18 cellular contexts compared by ENCODE assay signal in genomic region chr2:72292433-72292832, GRCh38.
A peak's percentile ranks its signal among the peaks of the same experiment; 100 is the strongest.
DNase-seq lines count a peak whose midpoint lies in the region; ATAC-seq, FAIRE-seq and TF ChIP-seq lines count a peak whose summit lies in the region.
"Had no signal": no experiment of that assay in that cellular context is flagged by ENCODE, and none has a peak within 500 bp of the region (broad histone marks: within the 10 kb centered on the region; RNA-seq: fewer than 3 reads in every experiment).

No MANE protein-coding gene starts in this region.

- H3K36me3 ChIP-seq in IMR-90 (ENCODE audit: control insufficient read depth, insufficient read depth, low read length) = no peaks in the 10 kb centered on the region
- H3K36me3 ChIP-seq in K562 (ENCODE audit: control insufficient read depth, insufficient read depth, low read length) = no peaks in the 10 kb centered on the region
- no peaks in the 10 kb centered on the region for H3K36me3 ChIP-seq in CD8-positive, alpha-beta memory T cell (ENCODE audit: insufficient read depth, low read length)
- H3K36me3 ChIP-seq: BLaER1 treated with 17β-estradiol and CSF1 and Interleukin-3, amounts not matched to agents 10 nM and 100 nM had no signal

- intact Hi-C loops in IMR-90 (cut with micrococcal nuclease) = no loop called here
- intact Hi-C loops in K562 (cut with micrococcal nuclease) = no loop called here

- no CpG with 5 or more reads among the region's 1 CpG for WGBS in IMR-90 (ENCODE audit: extremely low coverage in 2 of 2, insufficient read length in 1 of 2), 2 experiments
- 5% methylated on average over 1 of the region's 1 CpG for WGBS in K562 (ENCODE audit: insufficient coverage, low coverage, missing lambda C conversion rate)

- H3K56ac ChIP-seq in IMR-90 (ENCODE audit: extremely low read depth, insufficient read depth, low read length) = no peak overlapping the region

- no peak overlapping the region for H3K27ac Mint-ChIP-seq in CD8-positive, alpha-beta memory T cell
- no peak overlapping the region for H3K27ac Mint-ChIP-seq in T-helper 17 cell
- H3K27ac Mint-ChIP-seq: CD4-positive, CD25-positive, alpha-beta regulatory T cell; H9 had no signal

- H3K4me2 ChIP-seq in IMR-90 (ENCODE audit: low read depth, low read length) (no peak overlapping the region), K562 (ENCODE audit: insufficient read depth, low read length) (no peak overlapping the region)
- H3K4me2 ChIP-seq: BLaER1 treated with 17β-estradiol and CSF1 and Interleukin-3, amounts not matched to agents 10 nM and 100 nM had no signal

- peaks cover 0 to 12% (median 1%) of the 10 kb centered on the region in 5 donors for H3K9me3 Mint-ChIP-seq in CD8-positive, alpha-beta memory T cell
- H3K9me3 Mint-ChIP-seq: H9 had no signal

- no peak overlapping the region for H3K4me3 Mint-ChIP-seq in CD8-positive, alpha-beta memory T cell
- H3K4me3 Mint-ChIP-seq in T-helper 17 cell = no peak overlapping the region
- H3K4me3 Mint-ChIP-seq: CD4-positive, CD25-positive, alpha-beta regulatory T cell; H9 had no signal

- DNase-seq in IMR-90 (peak; percentile 5), K562 (ENCODE audit: extremely low read depth in 1 of 4, low spot score in 3 of 4) (no peak), epithelial cell of esophagus (ENCODE audit: low read depth) (peak; percentile 14), foreskin keratinocyte (peak; percentile 20 to 25), NCI-H345 treated with DMSO at 0.1 percent for 48 hours (lab: John Stamatoyannopoulos, UW; ENCODE audit: unreplicated experiment) (no peak), T-helper 17 cell (no peak)
- DNase-seq in CD8-positive, alpha-beta memory T cell = no peak
- DNase-seq: ACHN; CD4-positive, CD25-positive, alpha-beta regulatory T cell; DMS79 treated with DMSO at 0.1 percent for 48 hours; EL; GOT3; H9 had no signal

- H3K4me3 ChIP-seq in IMR-90 (ENCODE audit: insufficient read depth, low read depth, low read length) = no peak overlapping the region
- H3K4me3 ChIP-seq in K562 = no peak overlapping the region
- H3K4me3 ChIP-seq in epithelial cell of esophagus (ENCODE audit: low read length) = no peak overlapping the region
- H3K4me3 ChIP-seq in CD8-positive, alpha-beta memory T cell (ENCODE audit: low read length) = no peak overlapping the region
- H3K4me3 ChIP-seq: BLaER1 treated with 17β-estradiol and CSF1 and Interleukin-3, amounts not matched to agents 10 nM and 100 nM had no signal

- H2BK15ac ChIP-seq in IMR-90 (ENCODE audit: low read depth, low read length) = no peak overlapping the region

- H4K91ac ChIP-seq in IMR-90 (ENCODE audit: insufficient read depth, low read depth, low read length) = no peak overlapping the region

- H2BK120ac ChIP-seq in IMR-90 (ENCODE audit: low read depth, low read length) = no peak overlapping the region

- TF ChIP-seq RAD21 in IMR-90 (IDR thresholded peaks at IDR 0.05; ENCODE audit: low read length) (no peak), K562 (CRISPR knock-in tag; conservative IDR thresholded peaks at IDR 0.05 in 1 of 2, IDR thresholded peaks at IDR 0.05 in 1 of 2) (no peak)

- TF ChIP-seq CTCF in IMR-90 (conservative IDR thresholded peaks at IDR 0.05; ENCODE audit: low read depth, low read length) = no peak
- TF ChIP-seq CTCF in K562 (IDR thresholded peaks at IDR 0.05 in 2 of 3, conservative IDR thresholded peaks at IDR 0.05 in 1 of 3; ENCODE audit: insufficient read depth in 2 of 3, low read depth in 1 of 3, low read length in 3 of 3) = no peak
- no peak for TF ChIP-seq CTCF in epithelial cell of esophagus (IDR thresholded peaks at IDR 0.05; ENCODE audit: insufficient read depth, low read depth, low read length, missing control alignments)
- no peak for TF ChIP-seq CTCF in foreskin keratinocyte (conservative IDR thresholded peaks at IDR 0.05)

- H3K14ac ChIP-seq in IMR-90 (replicated peaks; ENCODE audit: low read depth, low read length) = no peak overlapping the region

- TF ChIP-seq POLR2A in IMR-90 (IDR thresholded peaks at IDR 0.05; ENCODE audit: low read depth, low read length) (no peak), K562 (conservative IDR thresholded peaks at IDR 0.05) (no peak)

- no TSS peak for BruUV-seq in IMR-90 (replicated peaks; lab: Mats Ljungman, UMichigan)
- no TSS peak for BruUV-seq in K562 (replicated peaks; lab: Mats Ljungman, UMichigan)

- no peak overlapping the region for H2AFZ ChIP-seq in IMR-90 (replicated peaks; ENCODE audit: low read length, poor library complexity)
- H2AFZ ChIP-seq in K562 (ENCODE audit: low read depth, low read length) = no peak overlapping the region

- POLR2A ChIA-PET in IMR-90 (lab: Charles Lee; ENCODE audit: unreplicated experiment) = no interaction called here
- POLR2A ChIA-PET in K562 (lab: Yijun Ruan, JAX) = no interaction called here
- POLR2A ChIA-PET in CD8-positive, alpha-beta memory T cell (lab: Charles Lee) = no interaction called here

- no peaks in the 10 kb centered on the region for H3K79me1 ChIP-seq in IMR-90 (ENCODE audit: low read depth in 1 of 2, low read length in 2 of 2)

- H3K79me2 ChIP-seq in K562 (ENCODE audit: control insufficient read depth, insufficient read depth, low read length) = no peaks in the 10 kb centered on the region

- in situ Hi-C loops in IMR-90 (cut with MboI; ENCODE audit: low sequenced_read_pairs) = no loop called here
- in situ Hi-C loops in K562 (cut with MboI) = no loop called here

- H3K9ac ChIP-seq in IMR-90 (ENCODE audit: low read depth, low read length) (no peak overlapping the region), K562 (ENCODE audit: insufficient read depth in 1 of 2, low read depth in 2 of 2, low read length in 2 of 2) (no peak overlapping the region)
- H3K9ac ChIP-seq: BLaER1 treated with 17β-estradiol and CSF1 and Interleukin-3, amounts not matched to agents 10 nM and 100 nM had no signal

- H3K4me1 ChIP-seq in IMR-90 (ENCODE audit: control insufficient read depth, insufficient read depth, low read length) (no peaks in the 10 kb centered on the region), K562 (replicated peaks in 1 of 2; ENCODE audit: control insufficient read depth in 2 of 2, insufficient read depth in 2 of 2, low read length in 2 of 2) (no peaks in the 10 kb centered on the region), foreskin keratinocyte (no peaks in the 10 kb centered on the region)
- H3K4me1 ChIP-seq in CD8-positive, alpha-beta memory T cell (ENCODE audit: insufficient read depth, low read length) = no peaks in the 10 kb centered on the region

- H2BK5ac ChIP-seq in IMR-90 (ENCODE audit: low read depth, low read length, poor library complexity, severe bottlenecking) = no peak overlapping the region

- no peaks in the 10 kb centered on the region for H3K36me3 Mint-ChIP-seq in CD8-positive, alpha-beta memory T cell
- H3K36me3 Mint-ChIP-seq in T-helper 17 cell (ENCODE audit: low read depth) = no peaks in the 10 kb centered on the region
- H3K36me3 Mint-ChIP-seq: CD4-positive, CD25-positive, alpha-beta regulatory T cell had no signal

- H3K9me3 ChIP-seq in IMR-90 (ENCODE audit: control insufficient read depth, insufficient read depth, low read length) = no peaks in the 10 kb centered on the region
- H3K9me3 ChIP-seq in K562 (replicated peaks; ENCODE audit: control insufficient read depth, insufficient read depth, low read depth, low read length) = no peaks in the 10 kb centered on the region
- H3K9me3 ChIP-seq in CD8-positive, alpha-beta memory T cell (ENCODE audit: low read length) = no peaks in the 10 kb centered on the region
- H3K9me3 ChIP-seq in T-helper 17 cell (ENCODE audit: control insufficient read depth, low read length, poor library complexity, severe bottlenecking) = no peaks in the 10 kb centered on the region
- H3K9me3 ChIP-seq: BLaER1 treated with 17β-estradiol and CSF1 and Interleukin-3, amounts not matched to agents 10 nM and 100 nM had no signal

- no peaks in the 10 kb centered on the region for H3K4me1 Mint-ChIP-seq in CD8-positive, alpha-beta memory T cell
- H3K4me1 Mint-ChIP-seq in T-helper 17 cell = peaks cover 2% of the 10 kb centered on the region
- H3K4me1 Mint-ChIP-seq: CD4-positive, CD25-positive, alpha-beta regulatory T cell had no signal

- no peak overlapping the region for H3K18ac ChIP-seq in IMR-90 (ENCODE audit: low read depth, low read length)

- no peak for FAIRE-seq in K562 (lab: Jason Lieb, UNC)
- FAIRE-seq: G401.6, GM12891 had no signal

- H3K4ac ChIP-seq in IMR-90 (ENCODE audit: low read depth, low read length) = no peak overlapping the region

- H3K27me3 Mint-ChIP-seq in CD8-positive, alpha-beta memory T cell = no peaks in the 10 kb centered on the region
- H3K27me3 Mint-ChIP-seq in T-helper 17 cell = no peaks in the 10 kb centered on the region
- H3K27me3 Mint-ChIP-seq: CD4-positive, CD25-positive, alpha-beta regulatory T cell had no signal

- ATAC-seq in IMR-90 (ENCODE audit: low read depth) = no peak
- no peak for ATAC-seq in K562
- ATAC-seq in foreskin keratinocyte = no peak
- ATAC-seq in GM21619 (IDR thresholded peaks at IDR 0.05; ENCODE audit: unreplicated experiment) = no peak
- ATAC-seq in T-helper 17 cell = no peak

- no peak overlapping the region for H2AK5ac ChIP-seq in IMR-90 (ENCODE audit: low read depth, low read length)

- no peak for TF ChIP-seq EP300 in K562 (IDR thresholded peaks at IDR 0.05; ENCODE audit: low read length)

- H4K5ac ChIP-seq in IMR-90 (ENCODE audit: low read depth, low read length) = no peak overlapping the region

- dilution Hi-C loops in IMR-90 (cut with HindIII; ENCODE audit: low sequenced_read_pairs, unreplicated experiment) = no loop called here

- H2BK20ac ChIP-seq in IMR-90 (ENCODE audit: low read depth, low read length) = no peak overlapping the region

- H2AK9ac ChIP-seq in IMR-90 (replicated peaks; ENCODE audit: low read depth, low read length, poor library complexity) = no peak overlapping the region

- H3K27me3 ChIP-seq in IMR-90 (ENCODE audit: control insufficient read depth, insufficient read depth, low read length) (no peaks in the 10 kb centered on the region), K562 (ENCODE audit: control insufficient read depth in 2 of 2, insufficient read depth in 2 of 2, low read length in 2 of 2) (no peaks in the 10 kb centered on the region), foreskin keratinocyte (no peaks in the 10 kb centered on the region)
- H3K27me3 ChIP-seq in CD8-positive, alpha-beta memory T cell (ENCODE audit: insufficient read depth, low read length, poor library complexity, severe bottlenecking) = no peaks in the 10 kb centered on the region
- H3K27me3 ChIP-seq: BLaER1 treated with 17β-estradiol and CSF1 and Interleukin-3, amounts not matched to agents 10 nM and 100 nM had no signal

- H4K8ac ChIP-seq in IMR-90 (ENCODE audit: low read depth in 2 of 2, low read length in 2 of 2) = no peak overlapping the region

- no peak overlapping the region for H3K23ac ChIP-seq in IMR-90 (ENCODE audit: low read depth, low read length)

- H3K9me1 ChIP-seq in IMR-90 (ENCODE audit: insufficient read depth, low read length) = no peaks in the 10 kb centered on the region
- no peaks in the 10 kb centered on the region for H3K9me1 ChIP-seq in K562 (ENCODE audit: control insufficient read depth, insufficient read depth, low read length)

- no peak overlapping the region for H3K27ac ChIP-seq in IMR-90 (ENCODE audit: insufficient read depth, low read length)
- H3K27ac ChIP-seq in K562 (ENCODE audit: extremely low read depth, low read depth, low read length) = no peak overlapping the region
- no peak overlapping the region for H3K27ac ChIP-seq in foreskin keratinocyte
- no peak overlapping the region for H3K27ac ChIP-seq in CD8-positive, alpha-beta memory T cell (ENCODE audit: low read depth, low read length)
- H3K27ac ChIP-seq: BLaER1 treated with 17β-estradiol and CSF1 and Interleukin-3, amounts not matched to agents 10 nM and 100 nM; HL-60 had no signal

- no peaks in the 10 kb centered on the region for H4K20me1 ChIP-seq in IMR-90 (ENCODE audit: insufficient read depth, low read length)
- H4K20me1 ChIP-seq in K562 (replicated peaks; ENCODE audit: control insufficient read depth, insufficient read depth, low read length) = no peaks in the 10 kb centered on the region
- H4K20me1 ChIP-seq: BLaER1 treated with 17β-estradiol and CSF1 and Interleukin-3, amounts not matched to agents 10 nM and 100 nM had no signal

- CTCF ChIA-PET in IMR-90 (lab: Yijun Ruan, JAX) (no interaction called here), K562 (lab: Yijun Ruan, JAX; ENCODE audit: low intra/inter-chr PET ratio) (no interaction called here)
- CTCF ChIA-PET in CD8-positive, alpha-beta memory T cell (lab: Charles Lee) = no interaction called here

Comparison
In these comparisons a context has a peak if more than half of its experiments do, and no peak if none do; other contexts are left out.
1. DNase-seq: peak in IMR-90 (single experiment), epithelial cell of esophagus (single experiment) and foreskin keratinocyte (2 of 2); none in K562 (0 of 4), NCI-H345 treated with DMSO at 0.1 percent for 48 hours (single experiment), CD8-positive, alpha-beta memory T cell (0 of 5) and T-helper 17 cell (0 of 3).